In the genomic region with DNA sequence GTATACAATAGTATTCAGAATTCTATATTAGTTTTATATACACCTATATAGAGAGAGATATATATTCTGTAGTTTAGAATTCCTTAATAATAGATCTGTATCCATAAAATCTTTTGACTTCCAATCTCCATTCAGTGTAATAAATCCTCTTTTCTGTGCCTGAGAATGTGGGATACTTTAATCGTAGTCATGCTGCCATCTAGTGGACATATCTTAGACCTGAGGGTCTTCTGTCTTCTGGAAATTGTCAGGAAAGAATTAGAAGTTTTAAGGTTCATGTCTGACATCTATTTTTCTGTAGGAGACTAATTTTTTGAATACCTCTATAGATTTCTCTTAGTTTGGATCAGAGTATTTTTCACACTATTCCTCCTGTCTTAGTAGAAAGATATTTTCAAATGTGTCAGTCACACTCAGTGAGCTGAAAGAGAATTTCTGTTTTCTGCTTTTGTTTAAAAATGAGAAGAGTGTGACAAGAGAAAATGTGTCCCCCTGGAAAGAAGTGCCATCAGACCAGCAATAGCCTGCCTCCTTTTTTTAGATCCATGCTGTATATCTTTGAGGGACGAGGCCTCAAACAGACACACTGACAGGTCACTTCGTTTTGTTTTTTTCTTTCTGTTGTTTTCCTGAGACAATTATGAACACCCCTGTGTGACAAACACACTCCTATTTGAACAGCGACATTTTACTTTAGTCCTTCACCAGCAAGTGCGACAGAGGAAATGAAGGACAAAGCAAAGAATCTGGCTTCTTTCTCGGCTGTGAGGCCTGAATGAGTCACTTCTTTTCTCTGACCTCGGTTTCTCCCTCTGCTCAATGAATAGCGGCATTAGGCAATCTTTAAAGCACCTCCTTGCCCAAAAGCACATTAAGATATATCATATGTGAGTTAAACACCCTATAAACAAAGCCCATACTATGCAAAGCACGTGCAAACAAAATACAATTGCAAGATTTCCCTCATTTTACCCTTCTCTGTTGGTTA, we compare ENCODE assay signal across 8 cellular contexts.
DNase-seq lines count a peak whose midpoint lies in the region; ATAC-seq, FAIRE-seq and TF ChIP-seq lines count a peak whose summit lies in the region.

No MANE protein-coding gene starts in this region.

- FAIRE-seq in HepG2 (lab: Jason Lieb, UNC), result peak; percentile 66

- no TSS peak for BruUV-seq in HepG2 (replicated peaks; lab: Mats Ljungman, UMichigan)

- TF ChIP-seq EP300 in HepG2 (IDR thresholded peaks at IDR 0.05; ENCODE audit: low read depth in 2 of 2, low read length in 2 of 2), result no peak
- no peak for TF ChIP-seq EP300 in HepG2 (CRISPR knock-in tag; IDR thresholded peaks at IDR 0.05; ENCODE audit: borderline replicate concordance)

- TF ChIP-seq CTCF in heart left ventricle (IDR thresholded peaks at IDR 0.05), result peak; percentile 57 to 89 (median 76)
- TF ChIP-seq CTCF in right atrium auricular region (IDR thresholded peaks at IDR 0.05), result peak in 1 of 2 donors; percentile 76
- peak; percentile 69 to 81 for TF ChIP-seq CTCF in brain (conservative IDR thresholded peaks at IDR 0.05)
- peak; percentile 68 for TF ChIP-seq CTCF in HepG2 (CRISPR knock-in tag; IDR thresholded peaks at IDR 0.05)

- H3K79me2 ChIP-seq in HepG2 (ENCODE audit: insufficient read depth, low read length), result no peaks in the 10 kb centered on the region

- no peaks in the 10 kb centered on the region for H4K20me1 ChIP-seq in HepG2 (ENCODE audit: insufficient read depth, low read length)

- no peak overlapping the region for H3K4me3 Mint-ChIP-seq in brain

- no peaks in the 10 kb centered on the region for H3K36me3 Mint-ChIP-seq in brain

- peak overlapping the region in 1 of 5 experiments; percentile 43 for H3K27ac Mint-ChIP-seq in brain

- no peak overlapping the region for H3K4me2 ChIP-seq in HepG2 (ENCODE audit: low read depth, low read length)

- WGBS in heart left ventricle, 4 donors, result 43 to 60% (median 54%) methylated on average over 9 of the region's 9 CpGs
- 4% methylated on average over 9 of the region's 9 CpGs for WGBS in HepG2 (ENCODE audit: low lambda C conversion rate)

- H3K9me3 Mint-ChIP-seq in brain, result no peaks in the 10 kb centered on the region

- intact Hi-C loops in heart left ventricle (cut with DNase I) (loop anchor here (1.0 to 10.0 kb wide), 9 partner anchors 89 to 152 kb away; no protein-coding TSS in a partner anchor), HepG2 (cut with micrococcal nuclease; ENCODE audit: unreplicated experiment) (no loop called here)

- no peak for TF ChIP-seq POLR2A in heart left ventricle (IDR thresholded peaks at IDR 0.05)
- TF ChIP-seq POLR2A in HepG2 (IDR thresholded peaks at IDR 0.05; ENCODE audit: insufficient read depth in 1 of 2, low read depth in 2 of 2, low read length in 2 of 2), result no peak

- in situ Hi-C loops in HepG2 (cut with HindIII; ENCODE audit: extremely low pct_ligation_motif_present, low pct_unique_long_range_greater_than_20kb), result loop anchor here (5.0 kb wide), 1 partner anchor 154 kb away; no protein-coding TSS in a partner anchor

- DNase-seq in heart left ventricle, result no peak
- DNase-seq in right atrium auricular region (ENCODE audit: low spot score), result no peak
- peak; percentile 2 for DNase-seq in NCI-H510A (lab: John Stamatoyannopoulos, UW)
- peak; percentile 41 for DNase-seq in HepG2 (ENCODE audit: low spot score)
- DNase-seq in activated CD4-positive, alpha-beta T cell treated with anti-CD3 and anti-CD28 coated beads for 4 hours, result no peak

- ATAC-seq in heart left ventricle (peak in 2 of 4 donors; percentile 52 to 61), HG03095 (IDR thresholded peaks at IDR 0.05; ENCODE audit: unreplicated experiment) (peak; percentile 59), HepG2 (peak; percentile 70), GM19397 (IDR thresholded peaks at IDR 0.05; ENCODE audit: unreplicated experiment) (no peak)

- POLR2A ChIA-PET in HepG2 (lab: Yijun Ruan, JAX), result no interaction called here

- H3K9ac ChIP-seq in HepG2 (ENCODE audit: insufficient read depth, low read depth, low read length), result no peak overlapping the region

- H3K4me3 ChIP-seq in heart left ventricle (no peak overlapping the region), right atrium auricular region (no peak overlapping the region), HepG2 (replicated peaks in 1 of 3; ENCODE audit: insufficient read depth in 1 of 3, low read depth in 2 of 3, low read length in 3 of 3) (no peak overlapping the region)

- H3K36me3 ChIP-seq in heart left ventricle (no peaks in the 10 kb centered on the region), right atrium auricular region (no peaks in the 10 kb centered on the region), HepG2 (replicated peaks in 1 of 2; ENCODE audit: control insufficient read depth in 1 of 2, insufficient read depth in 2 of 2, low read length in 2 of 2) (no peaks in the 10 kb centered on the region)

- peaks cover 0 to 19% (median 0%) of the 10 kb centered on the region in 9 donors for H3K27me3 ChIP-seq in heart left ventricle
- H3K27me3 ChIP-seq in right atrium auricular region, result no peaks in the 10 kb centered on the region
- peaks cover 0 to 11% of the 10 kb centered on the region in 2 experiments; a peak in 2 of 5 replicates for H3K27me3 ChIP-seq in HepG2 (ENCODE audit: control insufficient read depth in 1 of 2, insufficient read depth in 2 of 2, low read length in 2 of 2)

- CTCF ChIA-PET in HepG2 (lab: Yijun Ruan, JAX; ENCODE audit: low intra/inter-chr PET ratio, low total read pairs), result interaction anchor here (1.5 to 2.1 kb wide), 2 partner anchors 91 to 151 kb away, joined by 4 to 12 read pairs; no protein-coding TSS in a partner anchor

- TF ChIP-seq RAD21 in HepG2 (CRISPR knock-in tag; IDR thresholded peaks at IDR 0.05), result no peak

- no peak overlapping the region for H2AFZ ChIP-seq in HepG2 (ENCODE audit: low read length)

- H3K4me1 Mint-ChIP-seq in brain, result peaks cover 12% of the 10 kb centered on the region

- H3K27me3 Mint-ChIP-seq in brain, result peaks cover 3% of the 10 kb centered on the region

- H3K9me3 ChIP-seq in heart left ventricle (no peaks in the 10 kb centered on the region), right atrium auricular region (no peaks in the 10 kb centered on the region), HepG2 (ENCODE audit: low read length) (no peaks in the 10 kb centered on the region)

- H3K4me1 ChIP-seq in heart left ventricle (no peaks in the 10 kb centered on the region), right atrium auricular region (no peaks in the 10 kb centered on the region), HepG2 (ENCODE audit: insufficient read depth, low read length) (no peaks in the 10 kb centered on the region)

- no peak overlapping the region for H3K27ac ChIP-seq in heart left ventricle
- no peak overlapping the region for H3K27ac ChIP-seq in right atrium auricular region
- H3K27ac ChIP-seq in HepG2 (ENCODE audit: extremely low read length, insufficient read depth, low read length), result no peak overlapping the region

TF ChIP-seq in HepG2, 621 proteins besides CTCF, POLR2A, EP300 and RAD21:
- TF ChIP-seq ERF (CRISPR knock-in tag; IDR thresholded peaks at IDR 0.05), result no peak
- peak; percentile 69 for TF ChIP-seq STAG1 (CRISPR knock-in tag; IDR thresholded peaks at IDR 0.05)
- TF ChIP-seq, protein P1, sequence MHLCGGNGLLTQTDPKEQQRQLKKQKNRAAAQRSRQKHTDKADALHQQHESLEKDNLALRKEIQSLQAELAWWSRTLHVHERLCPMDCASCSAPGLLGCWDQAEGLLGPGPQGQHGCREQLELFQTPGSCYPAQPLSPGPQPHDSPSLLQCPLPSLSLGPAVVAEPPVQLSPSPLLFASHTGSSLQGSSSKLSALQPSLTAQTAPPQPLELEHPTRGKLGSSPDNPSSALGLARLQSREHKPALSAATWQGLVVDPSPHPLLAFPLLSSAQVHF (CRISPR knock-in tag; IDR thresholded peaks at IDR 0.05), result no peak
- no peak for TF ChIP-seq MYNN (CRISPR knock-in tag; IDR thresholded peaks at IDR 0.05; ENCODE audit: low read depth)
- TF ChIP-seq, protein P2, sequence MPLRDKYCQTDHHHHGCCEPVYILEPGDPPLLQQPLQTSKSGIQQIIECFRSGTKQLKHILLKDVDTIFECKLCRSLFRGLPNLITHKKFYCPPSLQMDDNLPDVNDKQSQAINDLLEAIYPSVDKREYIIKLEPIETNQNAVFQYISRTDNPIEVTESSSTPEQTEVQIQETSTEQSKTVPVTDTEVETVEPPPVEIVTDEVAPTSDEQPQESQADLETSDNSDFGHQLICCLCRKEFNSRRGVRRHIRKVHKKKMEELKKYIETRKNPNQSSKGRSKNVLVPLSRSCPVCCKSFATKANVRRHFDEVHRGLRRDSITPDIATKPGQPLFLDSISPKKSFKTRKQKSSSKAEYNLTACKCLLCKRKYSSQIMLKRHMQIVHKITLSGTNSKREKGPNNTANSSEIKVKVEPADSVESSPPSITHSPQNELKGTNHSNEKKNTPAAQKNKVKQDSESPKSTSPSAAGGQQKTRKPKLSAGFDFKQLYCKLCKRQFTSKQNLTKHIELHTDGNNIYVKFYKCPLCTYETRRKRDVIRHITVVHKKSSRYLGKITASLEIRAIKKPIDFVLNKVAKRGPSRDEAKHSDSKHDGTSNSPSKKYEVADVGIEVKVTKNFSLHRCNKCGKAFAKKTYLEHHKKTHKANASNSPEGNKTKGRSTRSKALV (CRISPR knock-in tag; IDR thresholded peaks at IDR 0.05), result no peak
- TF ChIP-seq RARA (CRISPR knock-in tag; IDR thresholded peaks at IDR 0.05), result no peak
TF ChIP-seq in HepG2: peak in this region for 1.

Comparison
In these comparisons a context has a peak if more than half of its experiments do, and no peak if none do; other contexts are left out.
1. DNase-seq: peak in NCI-H510A (single experiment) and HepG2 (single experiment); none in heart left ventricle (0 of 5), right atrium auricular region (single experiment) and activated CD4-positive, alpha-beta T cell treated with anti-CD3 and anti-CD28 coated beads for 4 hours (0 of 2).